8 cellular contexts compared by ENCODE assay signal in genomic region chr9:129887210-129888084, GRCh38. TPM values are rescaled to one million over a fixed set of nuclear protein-coding genes. Genes with fewer than 3 reads are reported as not detected.
DNase-seq lines count a peak whose midpoint lies in the region; ATAC-seq and TF ChIP-seq lines count a peak whose summit lies in the region.

No MANE protein-coding gene starts in this region.

- no peaks in the 10 kb centered on the region for H3K27me3 Mint-ChIP-seq in effector memory CD8-positive, alpha-beta T cell

- in situ Hi-C loops in gastrocnemius medialis (cut with MboI; ENCODE audit: low sequenced_read_pairs in 4 of 4) = loop anchor here (10.0 to 25.0 kb wide), 4 partner anchors 167 to 350 kb away; partner anchors contain the start of gene GPR107 (in 3 of the 4)

- H3K27me3 ChIP-seq in gastrocnemius medialis = no peaks in the 10 kb centered on the region

- peak overlapping the region; percentile 56 to 68 (median 65) for H3K27ac ChIP-seq in gastrocnemius medialis

- peak overlapping the region; percentile 99 to 100 for H3K27ac Mint-ChIP-seq in effector memory CD8-positive, alpha-beta T cell

- no peaks in the 10 kb centered on the region for H3K9me3 ChIP-seq in gastrocnemius medialis

- peak in 1 of 2 donors; percentile 15 for TF ChIP-seq POLR2A in gastrocnemius medialis (IDR thresholded peaks at IDR 0.05)

- H3K36me3 ChIP-seq in gastrocnemius medialis = peaks cover 0 to 14% of the 10 kb centered on the region in 2 donors

- DNase-seq in SIG-M5 treated with dmso at 0.1 percent for 504 hours (lab: John Stamatoyannopoulos, UW; ENCODE audit: unreplicated experiment) = peak; percentile 61
- DNase-seq in SIG-M5 (lab: John Stamatoyannopoulos, UW) = no peak
- DNase-seq in effector memory CD8-positive, alpha-beta T cell = peak; percentile 62 to 73 (median 63)
- no peak for DNase-seq in gastrocnemius medialis
- no peak for DNase-seq in NCI-H1105 (lab: John Stamatoyannopoulos, UW)

- TF ChIP-seq CTCF in WI38 (IDR thresholded peaks at IDR 0.05; ENCODE audit: low read depth, low read length) (peak; percentile 35; the same call in 1 of the 2 replicates), gastrocnemius medialis (IDR thresholded peaks at IDR 0.05 in 4 of 5, conservative IDR thresholded peaks at IDR 0.05 in 1 of 5) (no peak)

- H3K36me3 Mint-ChIP-seq in effector memory CD8-positive, alpha-beta T cell (ENCODE audit: insufficient read depth) = peaks cover 94% of the 10 kb centered on the region

- H3K4me1 Mint-ChIP-seq in effector memory CD8-positive, alpha-beta T cell (ENCODE audit: low read depth in 2 of 2) = peaks cover 78 to 79% of the 10 kb centered on the region in 2 donors

- no peaks in the 10 kb centered on the region for H3K9me3 Mint-ChIP-seq in effector memory CD8-positive, alpha-beta T cell

- H3K4me3 ChIP-seq in WI38 (ENCODE audit: low read depth, low read length) (no peak overlapping the region), gastrocnemius medialis (peak overlapping the region; percentile 15 to 45 (median 36))

- intact Hi-C loops in gastrocnemius medialis (cut with DNase I; ENCODE audit: low total_unique reads) = no loop called here

- ATAC-seq in effector memory CD8-positive, alpha-beta T cell (replicated peaks) = peak; percentile 16
- ATAC-seq in gastrocnemius medialis = no peak
- ATAC-seq in GM18520 (IDR thresholded peaks at IDR 0.05; ENCODE audit: unreplicated experiment) = no peak
- ATAC-seq in HG02938 (IDR thresholded peaks at IDR 0.05; ENCODE audit: unreplicated experiment) = no peak

- H3K4me3 Mint-ChIP-seq in effector memory CD8-positive, alpha-beta T cell = peak overlapping the region; percentile 84 to 87

- peaks cover 21 to 26% of the 10 kb centered on the region in 2 donors for H3K4me1 ChIP-seq in gastrocnemius medialis

RNA-seq across cellular contexts. Expression of gene USP20, which starts 52.2 kb away (rescaled TPM):
- 10 to 100 TPM; 13.4 to 25.4 (median 18.6) TPM for total RNA-seq in gastrocnemius medialis

RNA-seq across cellular contexts. Expression of gene C9orf78, which starts 52.4 kb away (rescaled TPM):
- 100 to 1,000 TPM in 1 of 4 donors, 10 to 100 TPM in 3; 82.3 to 108 (median 83.9) TPM for total RNA-seq in gastrocnemius medialis

Comparison
In these comparisons a context has a peak if more than half of its experiments do, and no peak if none do; other contexts are left out.
1. DNase-seq: peak in SIG-M5 treated with dmso at 0.1 percent for 504 hours (single experiment) and effector memory CD8-positive, alpha-beta T cell (3 of 3); none in SIG-M5 (single experiment), gastrocnemius medialis (0 of 2) and NCI-H1105 (single experiment).